21 cellular contexts compared by ENCODE assay signal in the genomic region with DNA sequence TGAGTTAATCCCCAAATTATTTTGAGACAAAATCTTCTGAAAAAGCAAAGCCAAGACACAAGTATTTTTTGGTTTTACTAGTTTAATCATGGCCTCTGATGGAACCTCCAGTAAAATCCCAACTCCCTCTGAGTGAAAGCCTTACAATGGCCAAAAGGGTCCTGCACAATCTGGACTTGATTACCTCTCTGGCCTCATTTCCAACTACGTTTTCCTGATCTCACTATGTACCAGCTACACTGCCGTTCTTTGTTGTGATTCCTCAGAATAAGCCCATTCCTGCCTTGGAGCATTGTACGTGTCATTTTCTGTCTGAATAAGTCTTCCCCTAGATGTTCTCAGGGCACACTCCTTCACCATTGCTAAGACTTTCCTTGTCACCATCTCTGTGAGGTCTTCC.
"Had no signal": no experiment of that assay in that cellular context is flagged by ENCODE, and none has a peak within 500 bp of the region (broad histone marks: within the 10 kb centered on the region; RNA-seq: fewer than 3 reads in every experiment).

No MANE protein-coding gene starts in this region.

- H3K27me3 ChIP-seq: pancreas, upper lobe of left lung had no signal

- H3K27ac ChIP-seq: pancreas, upper lobe of left lung had no signal

- ATAC-seq: activated naive CD8-positive, alpha-beta T cell treated with anti-CD3 and anti-CD28 coated beads, Interleukin-2, amount 50 U/mL, for 24 hours; esophagus mucosa; left lobe of liver; naive thymus-derived CD4-positive, alpha-beta T cell; pancreas had no signal

- H3K4me3 ChIP-seq: pancreas, upper lobe of left lung had no signal

- H3K9me3 ChIP-seq: pancreas, upper lobe of left lung had no signal

- H3K36me3 ChIP-seq: pancreas, upper lobe of left lung had no signal

- DNase-seq: activated B cell treated with CpG ODN at 0.5 μM for 24 hours; activated CD4-positive, alpha-beta T cell treated with anti-CD3 and anti-CD28 coated beads, Interleukin-2, amount 10 ng/mL, durations not matched to agents 24 days and 14 days; activated CD8-positive, alpha-beta memory T cell treated with anti-CD3 and anti-CD28 coated beads for 24 hours; activated naive CD4-positive, alpha-beta T cell; activated naive CD8-positive, alpha-beta T cell treated with anti-CD3 and anti-CD28 coated beads, Interleukin-2, amount 50 U/mL, for 24 hours; hippocampal formation; mammary epithelial cell; naive thymus-derived CD4-positive, alpha-beta T cell; pancreas; retina; stimulated activated CD4-positive, alpha-beta T cell treated with anti-CD3 and anti-CD28 coated beads, Interleukin-15, amount 100 ng/mL, for 24 hours; stimulated activated CD4-positive, alpha-beta T cell treated with anti-CD3 and anti-CD28 coated beads, Interleukin-4, amount 100 ng/mL, for 1 hour; stimulated activated naive CD4-positive, alpha-beta T cell; SW 1271; upper lobe of left lung had no signal

- FAIRE-seq: astrocyte, bronchial epithelial cell, keratinocyte, pancreas, TTC549 had no signal
